1 cellular context compared by ENCODE assay signal in the genomic region with DNA sequence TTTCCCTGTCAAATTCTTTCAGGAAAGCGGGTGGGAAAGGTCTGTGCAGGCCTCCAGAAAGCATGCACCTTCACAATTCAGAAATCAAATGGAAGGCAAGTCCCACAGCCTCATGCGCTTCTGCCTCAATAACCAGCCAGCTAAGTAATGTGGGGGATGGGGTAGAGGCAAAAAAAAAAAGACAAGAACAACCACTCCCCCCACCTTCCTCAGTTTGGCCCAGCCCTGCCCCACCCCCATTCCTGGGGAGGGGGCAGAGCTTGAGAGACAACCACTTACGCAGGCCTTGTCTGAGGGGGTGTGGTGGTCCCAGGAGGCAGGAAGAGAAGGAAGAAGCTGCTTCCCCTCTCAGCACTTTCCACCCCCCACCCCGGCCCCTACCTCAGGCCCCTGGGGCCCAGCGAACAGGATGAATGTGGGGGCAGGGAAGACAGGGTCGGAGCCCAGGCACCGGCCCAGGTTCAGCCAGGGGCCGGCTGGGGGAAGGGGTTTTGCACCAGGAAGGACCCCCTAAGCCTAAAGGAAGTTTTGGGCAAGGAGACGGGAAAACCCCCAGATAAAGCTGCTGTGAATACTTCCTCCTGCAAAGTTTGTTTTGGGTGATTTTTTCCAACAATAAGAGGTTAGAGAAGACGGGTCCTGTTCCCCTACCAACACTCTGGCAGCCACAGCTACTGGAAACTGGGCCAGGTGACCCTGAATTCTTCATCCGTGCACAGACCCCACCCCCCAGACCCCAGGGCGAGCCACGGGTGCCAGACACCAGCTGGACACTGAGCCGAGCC.
TF ChIP-seq lines count a peak whose summit lies in the region.

No MANE protein-coding gene starts in this region.

TF ChIP-seq in HepG2, 621 proteins besides CTCF, POLR2A, EP300 and RAD21 (continues in another document):
- TF ChIP-seq, protein P1, sequence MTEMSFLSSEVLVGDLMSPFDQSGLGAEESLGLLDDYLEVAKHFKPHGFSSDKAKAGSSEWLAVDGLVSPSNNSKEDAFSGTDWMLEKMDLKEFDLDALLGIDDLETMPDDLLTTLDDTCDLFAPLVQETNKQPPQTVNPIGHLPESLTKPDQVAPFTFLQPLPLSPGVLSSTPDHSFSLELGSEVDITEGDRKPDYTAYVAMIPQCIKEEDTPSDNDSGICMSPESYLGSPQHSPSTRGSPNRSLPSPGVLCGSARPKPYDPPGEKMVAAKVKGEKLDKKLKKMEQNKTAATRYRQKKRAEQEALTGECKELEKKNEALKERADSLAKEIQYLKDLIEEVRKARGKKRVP (CRISPR knock-in tag; IDR thresholded peaks at IDR 0.05), result no peak
- no peak for TF ChIP-seq ARNT (IDR thresholded peaks at IDR 0.05)
- TF ChIP-seq ZNF383 (CRISPR knock-in tag; IDR thresholded peaks at IDR 0.05; ENCODE audit: borderline replicate concordance), result 0 out of 2 replicates have a peak, but pooled peaks have one; percentile 63
- 0 out of 2 replicates have a peak, but pooled peaks have one; percentile 20 for TF ChIP-seq KLF11 (CRISPR knock-in tag; IDR thresholded peaks at IDR 0.05)
- peak; percentile 28; the same call in 1 of the 2 replicates for TF ChIP-seq SIN3A (IDR thresholded peaks at IDR 0.05; ENCODE audit: borderline replicate concordance, low read depth, low read length)
- no peak for TF ChIP-seq DBP (CRISPR knock-in tag; IDR thresholded peaks at IDR 0.05; ENCODE audit: not compliant biosample characterization)
- TF ChIP-seq TEAD3 (CRISPR knock-in tag; optimal IDR thresholded peaks at IDR 0.05; ENCODE audit: borderline replicate concordance), result peak; percentile 92
- TF ChIP-seq, protein P2, sequence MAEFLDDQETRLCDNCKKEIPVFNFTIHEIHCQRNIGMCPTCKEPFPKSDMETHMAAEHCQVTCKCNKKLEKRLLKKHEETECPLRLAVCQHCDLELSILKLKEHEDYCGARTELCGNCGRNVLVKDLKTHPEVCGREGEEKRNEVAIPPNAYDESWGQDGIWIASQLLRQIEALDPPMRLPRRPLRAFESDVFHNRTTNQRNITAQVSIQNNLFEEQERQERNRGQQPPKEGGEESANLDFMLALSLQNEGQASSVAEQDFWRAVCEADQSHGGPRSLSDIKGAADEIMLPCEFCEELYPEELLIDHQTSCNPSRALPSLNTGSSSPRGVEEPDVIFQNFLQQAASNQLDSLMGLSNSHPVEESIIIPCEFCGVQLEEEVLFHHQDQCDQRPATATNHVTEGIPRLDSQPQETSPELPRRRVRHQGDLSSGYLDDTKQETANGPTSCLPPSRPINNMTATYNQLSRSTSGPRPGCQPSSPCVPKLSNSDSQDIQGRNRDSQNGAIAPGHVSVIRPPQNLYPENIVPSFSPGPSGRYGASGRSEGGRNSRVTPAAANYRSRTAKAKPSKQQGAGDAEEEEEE (CRISPR knock-in tag; IDR thresholded peaks at IDR 0.05; ENCODE audit: borderline replicate concordance), result 0 out of 2 replicates have a peak, but pooled peaks have one; percentile 12
- 0 out of 2 replicates have a peak, but pooled peaks have one; percentile 7 for TF ChIP-seq RARG (CRISPR knock-in tag; IDR thresholded peaks at IDR 0.05; ENCODE audit: low read depth)
- TF ChIP-seq CBFB (CRISPR knock-in tag; IDR thresholded peaks at IDR 0.05), result no peak
- TF ChIP-seq, protein P3, sequence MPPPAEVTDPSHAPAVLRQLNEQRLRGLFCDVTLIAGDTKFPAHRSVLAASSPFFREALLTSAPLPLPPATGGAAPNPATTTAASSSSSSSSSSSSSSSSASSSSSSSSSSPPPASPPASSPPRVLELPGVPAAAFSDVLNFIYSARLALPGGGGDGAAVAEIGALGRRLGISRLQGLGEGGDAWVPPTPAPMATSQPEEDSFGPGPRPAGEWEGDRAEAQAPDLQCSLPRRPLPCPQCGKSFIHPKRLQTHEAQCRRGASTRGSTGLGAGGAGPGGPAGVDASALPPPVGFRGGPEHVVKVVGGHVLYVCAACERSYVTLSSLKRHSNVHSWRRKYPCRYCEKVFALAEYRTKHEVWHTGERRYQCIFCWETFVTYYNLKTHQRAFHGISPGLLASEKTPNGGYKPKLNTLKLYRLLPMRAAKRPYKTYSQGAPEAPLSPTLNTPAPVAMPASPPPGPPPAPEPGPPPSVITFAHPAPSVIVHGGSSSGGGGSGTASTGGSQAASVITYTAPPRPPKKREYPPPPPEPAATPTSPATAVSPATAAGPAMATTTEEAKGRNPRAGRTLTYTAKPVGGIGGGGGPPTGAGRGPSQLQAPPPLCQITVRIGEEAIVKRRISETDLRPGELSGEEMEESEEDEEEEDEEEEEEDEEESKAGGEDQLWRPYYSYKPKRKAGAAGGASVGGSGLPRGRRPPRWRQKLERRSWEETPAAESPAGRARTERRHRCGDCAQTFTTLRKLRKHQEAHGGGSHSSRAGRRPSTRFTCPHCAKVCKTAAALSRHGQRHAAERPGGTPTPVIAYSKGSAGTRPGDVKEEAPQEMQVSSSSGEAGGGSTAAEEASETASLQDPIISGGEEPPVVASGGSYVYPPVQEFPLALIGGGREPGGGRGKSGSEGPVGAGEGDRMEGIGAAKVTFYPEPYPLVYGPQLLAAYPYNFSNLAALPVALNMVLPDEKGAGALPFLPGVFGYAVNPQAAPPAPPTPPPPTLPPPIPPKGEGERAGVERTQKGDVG (CRISPR knock-in tag; IDR thresholded peaks at IDR 0.05; ENCODE audit: borderline replicate concordance), result peak; percentile 38; the same call in 1 of the 2 replicates
- 0 out of 2 replicates have a peak, but pooled peaks have one; percentile 21 for TF ChIP-seq GMEB1 (CRISPR knock-in tag; IDR thresholded peaks at IDR 0.05; ENCODE audit: borderline replicate concordance)
- TF ChIP-seq MLLT10 (CRISPR knock-in tag; IDR thresholded peaks at IDR 0.05), result no peak
- TF ChIP-seq, protein P4, sequence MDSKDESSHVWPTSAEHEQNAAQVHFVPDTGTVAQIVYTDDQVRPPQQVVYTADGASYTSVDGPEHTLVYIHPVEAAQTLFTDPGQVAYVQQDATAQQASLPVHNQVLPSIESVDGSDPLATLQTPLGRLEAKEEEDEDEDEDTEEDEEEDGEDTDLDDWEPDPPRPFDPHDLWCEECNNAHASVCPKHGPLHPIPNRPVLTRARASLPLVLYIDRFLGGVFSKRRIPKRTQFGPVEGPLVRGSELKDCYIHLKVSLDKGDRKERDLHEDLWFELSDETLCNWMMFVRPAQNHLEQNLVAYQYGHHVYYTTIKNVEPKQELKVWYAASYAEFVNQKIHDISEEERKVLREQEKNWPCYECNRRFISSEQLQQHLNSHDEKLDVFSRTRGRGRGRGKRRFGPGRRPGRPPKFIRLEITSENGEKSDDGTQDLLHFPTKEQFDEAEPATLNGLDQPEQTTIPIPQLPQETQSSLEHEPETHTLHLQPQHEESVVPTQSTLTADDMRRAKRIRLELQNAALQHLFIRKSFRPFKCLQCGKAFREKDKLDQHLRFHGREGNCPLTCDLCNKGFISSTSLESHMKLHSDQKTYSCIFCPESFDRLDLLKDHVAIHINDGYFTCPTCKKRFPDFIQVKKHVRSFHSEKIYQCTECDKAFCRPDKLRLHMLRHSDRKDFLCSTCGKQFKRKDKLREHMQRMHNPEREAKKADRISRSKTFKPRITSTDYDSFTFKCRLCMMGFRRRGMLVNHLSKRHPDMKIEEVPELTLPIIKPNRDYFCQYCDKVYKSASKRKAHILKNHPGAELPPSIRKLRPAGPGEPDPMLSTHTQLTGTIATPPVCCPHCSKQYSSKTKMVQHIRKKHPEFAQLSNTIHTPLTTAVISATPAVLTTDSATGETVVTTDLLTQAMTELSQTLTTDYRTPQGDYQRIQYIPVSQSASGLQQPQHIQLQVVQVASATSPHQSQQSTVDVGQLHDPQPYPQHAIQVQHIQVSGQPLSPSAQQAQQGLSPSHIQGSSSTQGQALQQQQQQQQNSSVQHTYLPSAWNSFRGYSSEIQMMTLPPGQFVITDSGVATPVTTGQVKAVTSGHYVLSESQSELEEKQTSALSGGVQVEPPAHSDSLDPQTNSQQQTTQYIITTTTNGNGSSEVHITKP (CRISPR knock-in tag; IDR thresholded peaks at IDR 0.05; ENCODE audit: low read depth), result peak; percentile 74; the same call in 1 of the 2 replicates
- no peak for TF ChIP-seq YY1 (IDR thresholded peaks at IDR 0.05; ENCODE audit: insufficient read depth, insufficient replicate concordance, low read depth, low read length)
- 0 out of 2 replicates have a peak, but pooled peaks have one; percentile 0 for TF ChIP-seq SNAI1 (CRISPR knock-in tag; IDR thresholded peaks at IDR 0.05; ENCODE audit: borderline replicate concordance)
- peak; percentile 39; the same call in 1 of the 2 replicates for TF ChIP-seq PATZ1 (CRISPR knock-in tag; IDR thresholded peaks at IDR 0.05)
- TF ChIP-seq REL (CRISPR knock-in tag; conservative IDR thresholded peaks at IDR 0.05), result peak; percentile 8; the same call in 1 of the 2 replicates
- TF ChIP-seq ZNF121 (CRISPR knock-in tag; IDR thresholded peaks at IDR 0.05), result peak; percentile 13; the same call in 1 of the 2 replicates
- 0 out of 2 replicates have a peak, but pooled peaks have one; percentile 58 for TF ChIP-seq ZNF253 (CRISPR knock-in tag; IDR thresholded peaks at IDR 0.05; ENCODE audit: borderline replicate concordance)
- TF ChIP-seq NFYC (CRISPR knock-in tag; IDR thresholded peaks at IDR 0.05), result no peak
- peak; percentile 39; the same call in 1 of the 2 replicates for TF ChIP-seq ZNF281 (CRISPR knock-in tag; IDR thresholded peaks at IDR 0.05; ENCODE audit: borderline replicate concordance)
- no peak for TF ChIP-seq ZNF414 (CRISPR knock-in tag; IDR thresholded peaks at IDR 0.05)
- TF ChIP-seq, protein P5, sequence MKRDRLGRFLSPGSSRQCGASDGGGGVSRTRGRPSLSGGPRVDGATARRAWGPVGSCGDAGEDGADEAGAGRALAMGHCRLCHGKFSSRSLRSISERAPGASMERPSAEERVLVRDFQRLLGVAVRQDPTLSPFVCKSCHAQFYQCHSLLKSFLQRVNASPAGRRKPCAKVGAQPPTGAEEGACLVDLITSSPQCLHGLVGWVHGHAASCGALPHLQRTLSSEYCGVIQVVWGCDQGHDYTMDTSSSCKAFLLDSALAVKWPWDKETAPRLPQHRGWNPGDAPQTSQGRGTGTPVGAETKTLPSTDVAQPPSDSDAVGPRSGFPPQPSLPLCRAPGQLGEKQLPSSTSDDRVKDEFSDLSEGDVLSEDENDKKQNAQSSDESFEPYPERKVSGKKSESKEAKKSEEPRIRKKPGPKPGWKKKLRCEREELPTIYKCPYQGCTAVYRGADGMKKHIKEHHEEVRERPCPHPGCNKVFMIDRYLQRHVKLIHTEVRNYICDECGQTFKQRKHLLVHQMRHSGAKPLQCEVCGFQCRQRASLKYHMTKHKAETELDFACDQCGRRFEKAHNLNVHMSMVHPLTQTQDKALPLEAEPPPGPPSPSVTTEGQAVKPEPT (CRISPR knock-in tag; IDR thresholded peaks at IDR 0.05; ENCODE audit: low read depth), result 0 out of 2 replicates have a peak, but pooled peaks have one; percentile 7
